Comparison of ENCODE assay signal across 28 cellular contexts in genomic region chr3:167976880-167977498, GRCh38.
DNase-seq lines count a peak whose midpoint lies in the region; ATAC-seq and TF ChIP-seq lines count a peak whose summit lies in the region.
"Had no signal": no experiment of that assay in that cellular context is flagged by ENCODE, and none has a peak within 500 bp of the region (broad histone marks: within the 10 kb centered on the region; RNA-seq: fewer than 3 reads in every experiment).

No MANE protein-coding gene starts in this region.

- H3K9me3 ChIP-seq in OCI-LY3 (ENCODE audit: insufficient read depth, low read length) (no peaks in the 10 kb centered on the region), muscle layer of duodenum (ENCODE audit: control insufficient read depth in 1 of 2, low read length in 2 of 2) (no peaks in the 10 kb centered on the region), thyroid gland (no peaks in the 10 kb centered on the region)
- H3K9me3 ChIP-seq: prostate gland, SJSA1, thoracic aorta had no signal

- H3K4me1 ChIP-seq in OCI-LY3 (ENCODE audit: low read length) (no peaks in the 10 kb centered on the region), muscle layer of duodenum (ENCODE audit: control insufficient read depth in 1 of 2, insufficient read depth in 2 of 2, low read length in 2 of 2) (peaks cover 0 to 4% of the 10 kb centered on the region in 2 donors), GM23338 (ENCODE audit: insufficient read depth) (no peaks in the 10 kb centered on the region), thyroid gland (no peaks in the 10 kb centered on the region)
- H3K4me1 ChIP-seq: neural progenitor cell, prostate gland, SJSA1 had no signal

- ATAC-seq in GM23338 = no peak
- ATAC-seq: activated CD8-positive, alpha-beta T cell treated with anti-CD3 and anti-CD28 coated beads for 36 hours; stimulated activated effector memory CD8-positive, alpha-beta T cell treated with anti-CD3 and anti-CD28 coated beads, Interleukin-12 subunit alpha, Interleukin-12 subunit beta, amount 100 ng/mL, for 72 hours; T-helper 17 cell had no signal

- H3K4me2 ChIP-seq in OCI-LY3 (ENCODE audit: low read length) = 0 out of 2 replicates have a peak overlapping the region, but pooled peaks have one; percentile 0
- no peak overlapping the region for H3K4me2 ChIP-seq in GM23338
- H3K4me2 ChIP-seq: neural progenitor cell had no signal

- intact Hi-C loops in thyroid gland (cut with DNase I) = no loop called here

- H3K27me3 ChIP-seq in OCI-LY3 (ENCODE audit: low read depth, low read length) (no peaks in the 10 kb centered on the region), muscle layer of duodenum (ENCODE audit: low read depth, low read length) (no peaks in the 10 kb centered on the region), GM23338 (ENCODE audit: insufficient read depth) (no peaks in the 10 kb centered on the region), thyroid gland (no peaks in the 10 kb centered on the region)
- H3K27me3 ChIP-seq: neural progenitor cell, SJSA1 had no signal

- H3K27ac Mint-ChIP-seq in brain (peak overlapping the region in 3 of 5 experiments; percentile 0 to 47 (median 7)), GM23338 (no peak overlapping the region)
- H3K27ac Mint-ChIP-seq: activated B cell treated with CpG ODN at 0.5 μM for 24 hours; activated CD8-positive, alpha-beta T cell treated with anti-CD3 and anti-CD28 coated beads for 36 hours; H9; neural progenitor cell; stimulated activated effector memory CD8-positive, alpha-beta T cell treated with anti-CD3 and anti-CD28 coated beads, Interleukin-12 subunit alpha, Interleukin-12 subunit beta, amount 100 ng/mL, for 72 hours; T-helper 17 cell had no signal

- no peak overlapping the region for H3K9ac ChIP-seq in OCI-LY3 (ENCODE audit: low read length)
- H3K9ac ChIP-seq: neural progenitor cell had no signal

- no peaks in the 10 kb centered on the region for H3F3A ChIP-seq in GM23338 (replicated peaks; ENCODE audit: low read depth)

- H4K20me1 ChIP-seq in OCI-LY3 (ENCODE audit: insufficient read depth, low read length) (no peaks in the 10 kb centered on the region), GM23338 (replicated peaks; ENCODE audit: insufficient read depth) (no peaks in the 10 kb centered on the region)

- H3K4me3 Mint-ChIP-seq in brain = no peak overlapping the region
- no peak overlapping the region for H3K4me3 Mint-ChIP-seq in GM23338
- H3K4me3 Mint-ChIP-seq: activated B cell treated with CpG ODN at 0.5 μM for 24 hours; activated CD8-positive, alpha-beta T cell treated with anti-CD3 and anti-CD28 coated beads for 36 hours; H9; neural progenitor cell; stimulated activated effector memory CD8-positive, alpha-beta T cell treated with anti-CD3 and anti-CD28 coated beads, Interleukin-12 subunit alpha, Interleukin-12 subunit beta, amount 100 ng/mL, for 72 hours; T-helper 17 cell had no signal

- H3K36me3 ChIP-seq in OCI-LY3 (replicated peaks; ENCODE audit: low read depth, low read length) (no peaks in the 10 kb centered on the region), muscle layer of duodenum (ENCODE audit: control insufficient read depth in 1 of 2, insufficient read depth in 2 of 2, low read length in 2 of 2) (no peaks in the 10 kb centered on the region), GM23338 (ENCODE audit: insufficient read depth) (no peaks in the 10 kb centered on the region), thyroid gland (no peaks in the 10 kb centered on the region)
- H3K36me3 ChIP-seq: neural progenitor cell, prostate gland, SJSA1, thoracic aorta had no signal

- H3K9me3 Mint-ChIP-seq in brain = no peaks in the 10 kb centered on the region
- no peaks in the 10 kb centered on the region for H3K9me3 Mint-ChIP-seq in GM23338
- H3K9me3 Mint-ChIP-seq: activated B cell treated with CpG ODN at 0.5 μM for 24 hours; activated CD8-positive, alpha-beta T cell treated with anti-CD3 and anti-CD28 coated beads for 36 hours; H9; neural progenitor cell; stimulated activated effector memory CD8-positive, alpha-beta T cell treated with anti-CD3 and anti-CD28 coated beads, Interleukin-12 subunit alpha, Interleukin-12 subunit beta, amount 100 ng/mL, for 72 hours had no signal

- H3K79me2 ChIP-seq in OCI-LY3 (ENCODE audit: low read length) (no peaks in the 10 kb centered on the region), GM23338 (replicated peaks; ENCODE audit: insufficient read depth) (no peaks in the 10 kb centered on the region)

- no peaks in the 10 kb centered on the region for H3K36me3 Mint-ChIP-seq in brain
- H3K36me3 Mint-ChIP-seq in GM23338 (ENCODE audit: low read depth) = no peaks in the 10 kb centered on the region
- H3K36me3 Mint-ChIP-seq: neural progenitor cell; stimulated activated effector memory CD8-positive, alpha-beta T cell treated with anti-CD3 and anti-CD28 coated beads, Interleukin-12 subunit alpha, Interleukin-12 subunit beta, amount 100 ng/mL, for 72 hours had no signal

- H3K4me3 ChIP-seq in OCI-LY3 (ENCODE audit: low read length) (no peak overlapping the region), muscle layer of duodenum (ENCODE audit: low read depth in 1 of 2, low read length in 2 of 2) (peak overlapping the region; percentile 4 to 21), GM23338 (no peak overlapping the region), thyroid gland (replicated peaks in 1 of 3) (no peak overlapping the region)
- H3K4me3 ChIP-seq: neural progenitor cell, prostate gland, SJSA1, thoracic aorta had no signal

- H2AFZ ChIP-seq in OCI-LY3 (ENCODE audit: low read depth, low read length) (no peak overlapping the region), GM23338 (no peak overlapping the region)
- H2AFZ ChIP-seq: neural progenitor cell had no signal

- no peak for TF ChIP-seq POLR2A in thyroid gland (IDR thresholded peaks at IDR 0.05)

- no peaks in the 10 kb centered on the region for H3K9me2 ChIP-seq in GM23338 (ENCODE audit: insufficient read depth)

- 71 to 80% methylated on average over 10 of the region's 10 CpGs for whole genome bisulfite sequencing in thyroid gland, 2 donors

- H3K27me3 Mint-ChIP-seq in brain (no peaks in the 10 kb centered on the region), GM23338 (ENCODE audit: insufficient read depth, low read depth, poor library complexity) (no peaks in the 10 kb centered on the region)
- H3K27me3 Mint-ChIP-seq: activated B cell treated with CpG ODN at 0.5 μM for 24 hours; activated CD8-positive, alpha-beta T cell treated with anti-CD3 and anti-CD28 coated beads for 36 hours; T-helper 17 cell had no signal

- TF ChIP-seq CTCF in OCI-LY3 (IDR thresholded peaks at IDR 0.05; ENCODE audit: low read depth, low read length) (no peak), brain (conservative IDR thresholded peaks at IDR 0.05) (no peak), GM23338 (conservative IDR thresholded peaks at IDR 0.05; ENCODE audit: low read depth in 2 of 2) (no peak), thyroid gland (IDR thresholded peaks at IDR 0.05) (no peak)

- H3K4me1 Mint-ChIP-seq in brain = peaks cover 21% of the 10 kb centered on the region
- no peaks in the 10 kb centered on the region for H3K4me1 Mint-ChIP-seq in GM23338
- H3K4me1 Mint-ChIP-seq: activated B cell treated with CpG ODN at 0.5 μM for 24 hours; H9; neural progenitor cell; stimulated activated effector memory CD8-positive, alpha-beta T cell treated with anti-CD3 and anti-CD28 coated beads, Interleukin-12 subunit alpha, Interleukin-12 subunit beta, amount 100 ng/mL, for 72 hours; T-helper 17 cell had no signal

- H3K27ac ChIP-seq in OCI-LY3 (ENCODE audit: low read length) (no peak overlapping the region), muscle layer of duodenum (ENCODE audit: low read length) (peak overlapping the region; percentile 0), GM23338 (ENCODE audit: low read depth) (no peak overlapping the region), thyroid gland (no peak overlapping the region)
- H3K27ac ChIP-seq: epithelial cell of prostate, neural progenitor cell, prostate gland, SJSA1, thoracic aorta had no signal

- DNase-seq in DMS153 (lab: John Stamatoyannopoulos, UW) = peak; percentile 65
- DNase-seq in NCI-H82 (lab: John Stamatoyannopoulos, UW) = no peak
- DNase-seq in NCI-H1092 treated with DMSO at 0.1 percent for 48 hours (lab: John Stamatoyannopoulos, UW) = no peak
- DNase-seq in GM23338 (ENCODE audit: low spot score) = no peak
- no peak for DNase-seq in thyroid gland
- DNase-seq: activated B cell treated with CpG ODN at 0.5 μM for 24 hours; activated CD8-positive, alpha-beta T cell treated with anti-CD3 and anti-CD28 coated beads for 36 hours; activated naive CD4-positive, alpha-beta T cell; activated T-cell treated with anti-CD3 and anti-CD28 coated beads, Interleukin-2, amount 50 U/mL, for 1 hour; amygdala; caudate nucleus; GF-D8; H9; hypothalamus; KG1; NCI-H1930; NCI-H2227 treated with DMSO at 0.1 percent for 48 hours; stimulated activated CD4-positive, alpha-beta T cell treated with anti-CD3 and anti-CD28 coated beads, Interleukin-2, amount 100 ng/mL, for 24 hours; T-helper 17 cell had no signal

TF ChIP-seq in GM23338, 12 proteins besides CTCF, POLR2A, EP300 and RAD21:
- TF ChIP-seq ZNF114 (CRISPR knock-in tag; IDR thresholded peaks at IDR 0.05) (no peak), POLR2AphosphoS5 (IDR thresholded peaks at IDR 0.05; ENCODE audit: low read depth) (no peak), JUNB (IDR thresholded peaks at IDR 0.05; ENCODE audit: unreplicated experiment) (no peak)

Comparison
In these comparisons a context has a peak if more than half of its experiments do, and no peak if none do; other contexts are left out.
1. H3K4me3 ChIP-seq: peak in muscle layer of duodenum (2 of 2); none in OCI-LY3 (single experiment), GM23338 (single experiment) and thyroid gland (0 of 3).